1 cellular context compared by ENCODE assay signal in the genomic region with DNA sequence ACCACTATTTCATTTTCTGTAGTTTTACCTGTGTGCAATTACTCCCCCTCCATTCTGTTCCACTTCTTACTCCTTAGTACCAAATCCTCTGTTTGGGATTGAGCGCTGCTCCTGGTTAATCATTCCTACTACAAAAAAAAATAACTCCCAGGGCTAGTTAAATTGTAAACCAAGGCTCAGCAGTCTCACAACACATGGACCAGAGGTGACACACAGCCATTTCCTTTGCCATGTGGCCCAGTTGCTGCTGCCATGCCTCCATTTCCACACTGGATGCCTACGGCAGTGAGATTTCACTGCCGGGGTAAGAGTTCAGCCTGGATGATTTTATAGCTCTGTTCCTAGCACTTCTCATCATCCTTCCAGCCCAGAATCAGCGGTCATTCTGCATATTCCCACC.
A peak's percentile ranks its signal among the peaks of the same experiment; 100 is the strongest.
TF ChIP-seq lines count a peak whose summit lies in the region.

No MANE protein-coding gene starts in this region.

TF ChIP-seq in HepG2, 621 proteins besides CTCF, POLR2A, EP300 and RAD21 (continued from another document):
- TF ChIP-seq, protein P1, sequence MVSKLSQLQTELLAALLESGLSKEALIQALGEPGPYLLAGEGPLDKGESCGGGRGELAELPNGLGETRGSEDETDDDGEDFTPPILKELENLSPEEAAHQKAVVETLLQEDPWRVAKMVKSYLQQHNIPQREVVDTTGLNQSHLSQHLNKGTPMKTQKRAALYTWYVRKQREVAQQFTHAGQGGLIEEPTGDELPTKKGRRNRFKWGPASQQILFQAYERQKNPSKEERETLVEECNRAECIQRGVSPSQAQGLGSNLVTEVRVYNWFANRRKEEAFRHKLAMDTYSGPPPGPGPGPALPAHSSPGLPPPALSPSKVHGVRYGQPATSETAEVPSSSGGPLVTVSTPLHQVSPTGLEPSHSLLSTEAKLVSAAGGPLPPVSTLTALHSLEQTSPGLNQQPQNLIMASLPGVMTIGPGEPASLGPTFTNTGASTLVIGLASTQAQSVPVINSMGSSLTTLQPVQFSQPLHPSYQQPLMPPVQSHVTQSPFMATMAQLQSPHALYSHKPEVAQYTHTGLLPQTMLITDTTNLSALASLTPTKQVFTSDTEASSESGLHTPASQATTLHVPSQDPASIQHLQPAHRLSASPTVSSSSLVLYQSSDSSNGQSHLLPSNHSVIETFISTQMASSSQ (IDR thresholded peaks at IDR 0.05; ENCODE audit: low read depth): peak; percentile 90
- TF ChIP-seq, protein P1 (CRISPR knock-in tag; IDR thresholded peaks at IDR 0.05; ENCODE audit: borderline replicate concordance): peak; percentile 90
- TF ChIP-seq SALL2 (CRISPR knock-in tag; IDR thresholded peaks at IDR 0.05) (no peak), HOXA5 (CRISPR knock-in tag; IDR thresholded peaks at IDR 0.05) (no peak)
